In genomic region chr9:131125038-131125287, GRCh38 we compare ENCODE assay signal across 8 cellular contexts. TPM values are rescaled to one million over a fixed set of nuclear protein-coding genes. Genes with fewer than 3 reads are reported as not detected.
DNase-seq lines count a peak whose midpoint lies in the region.

No MANE protein-coding gene starts in this region.

- no peaks in the 10 kb centered on the region for H3K27me3 ChIP-seq in stomach smooth muscle (ENCODE audit: control insufficient read depth in 1 of 2, insufficient read depth in 2 of 2, low read length in 2 of 2)

- H3K4me1 Mint-ChIP-seq in activated T-helper 1 cell treated with anti-CD3 and anti-CD28 coated beads, Interleukin-12 subunit alpha, Interleukin-12 subunit beta, Interleukin-2, Interleukin-4 antibody, amounts not matched to agents 30 ng/mL and 10 ng/mL and 1 ng/mL, durations not matched to agents 14 hours and 24 hours and 36 hours (ENCODE audit: low read depth): peaks cover 30% of the 10 kb centered on the region

- no peaks in the 10 kb centered on the region for H3K9me3 Mint-ChIP-seq in activated T-helper 1 cell treated with anti-CD3 and anti-CD28 coated beads, Interleukin-12 subunit alpha, Interleukin-12 subunit beta, Interleukin-2, Interleukin-4 antibody, amounts not matched to agents 30 ng/mL and 10 ng/mL and 1 ng/mL, durations not matched to agents 14 hours and 24 hours and 36 hours

- peaks cover 21 to 24% of the 10 kb centered on the region in 2 donors for H3K36me3 ChIP-seq in stomach smooth muscle (ENCODE audit: control insufficient read depth in 2 of 2, insufficient read depth in 2 of 2, low read length in 2 of 2)

- peak overlapping the region; percentile 87 for H3K27ac ChIP-seq in stomach smooth muscle (ENCODE audit: low read length)

- H3K4me3 ChIP-seq in iPS-11a (ENCODE audit: low read depth, low read length) (peak overlapping the region; percentile 88), stomach smooth muscle (ENCODE audit: low read length in 2 of 2) (peak overlapping the region; percentile 76 to 100)

- H3K9me3 ChIP-seq in stomach smooth muscle (ENCODE audit: control insufficient read depth in 2 of 2, low read length in 2 of 2): no peaks in the 10 kb centered on the region

- H3K27me3 Mint-ChIP-seq in activated T-helper 1 cell treated with anti-CD3 and anti-CD28 coated beads, Interleukin-12 subunit alpha, Interleukin-12 subunit beta, Interleukin-2, Interleukin-4 antibody, amounts not matched to agents 30 ng/mL and 10 ng/mL and 1 ng/mL, durations not matched to agents 14 hours and 24 hours and 36 hours (ENCODE audit: insufficient read depth): no peaks in the 10 kb centered on the region

- intact Hi-C loops in activated T-helper 1 cell treated with anti-CD3 and anti-CD28 coated beads, Interleukin-12 subunit alpha, Interleukin-12 subunit beta, Interleukin-2, Interleukin-4 antibody, amounts not matched to agents 30 ng/mL and 10 ng/mL and 1 ng/mL, durations not matched to agents 14 hours and 24 hours and 36 hours (cut with micrococcal nuclease): loop anchor here (1.0 to 10.0 kb wide), 13 partner anchors 67 to 1280 kb away; partner anchors contain the start of genes FUBP3, MED27, POMT1 and RAPGEF1

- peak overlapping the region; percentile 91 for H3K4me3 Mint-ChIP-seq in activated T-helper 1 cell treated with anti-CD3 and anti-CD28 coated beads, Interleukin-12 subunit alpha, Interleukin-12 subunit beta, Interleukin-2, Interleukin-4 antibody, amounts not matched to agents 30 ng/mL and 10 ng/mL and 1 ng/mL, durations not matched to agents 14 hours and 24 hours and 36 hours

- peaks cover 17% of the 10 kb centered on the region for H3K4me1 ChIP-seq in stomach smooth muscle (ENCODE audit: control insufficient read depth, insufficient read depth, low read length)

- peak overlapping the region; percentile 87 to 99 for H3K9ac ChIP-seq in stomach smooth muscle (ENCODE audit: low read length in 2 of 2)

- DNase-seq in NCI-H146 (lab: John Stamatoyannopoulos, UW) (peak; percentile 36), NCI-H146 treated with DMSO at 0.1 percent for 48 hours (lab: John Stamatoyannopoulos, UW; ENCODE audit: unreplicated experiment) (no peak), COR-L47 (lab: John Stamatoyannopoulos, UW) (no peak)
- no peak for DNase-seq in activated T-helper 1 cell treated with anti-CD3 and anti-CD28 coated beads, Interleukin-12 subunit alpha, Interleukin-12 subunit beta, Interleukin-2, Interleukin-4 antibody, amounts not matched to agents 30 ng/mL and 10 ng/mL and 1 ng/mL, durations not matched to agents 14 hours and 24 hours and 36 hours (ENCODE audit: low spot score)
- no peak for DNase-seq in stimulated activated CD4-positive, alpha-beta T cell treated with anti-CD3 and anti-CD28 coated beads, Interleukin-4, amount 100 ng/mL, for 4 hours
- DNase-seq in stimulated activated CD4-positive, alpha-beta T cell treated with anti-CD3 and anti-CD28 coated beads, Interleukin-4, amount 100 ng/mL, for 1 hour: no peak

- peak overlapping the region; percentile 91 for H3K27ac Mint-ChIP-seq in activated T-helper 1 cell treated with anti-CD3 and anti-CD28 coated beads, Interleukin-12 subunit alpha, Interleukin-12 subunit beta, Interleukin-2, Interleukin-4 antibody, amounts not matched to agents 30 ng/mL and 10 ng/mL and 1 ng/mL, durations not matched to agents 14 hours and 24 hours and 36 hours

- peaks cover 22% of the 10 kb centered on the region for H3K36me3 Mint-ChIP-seq in activated T-helper 1 cell treated with anti-CD3 and anti-CD28 coated beads, Interleukin-12 subunit alpha, Interleukin-12 subunit beta, Interleukin-2, Interleukin-4 antibody, amounts not matched to agents 30 ng/mL and 10 ng/mL and 1 ng/mL, durations not matched to agents 14 hours and 24 hours and 36 hours (ENCODE audit: low read depth)

RNA-seq across cellular contexts. Expression of gene NUP214, which starts 0.4 kb away (rescaled TPM):
- total RNA-seq in activated T-helper 1 cell treated with anti-CD3 and anti-CD28 coated beads, Interleukin-12 subunit alpha, Interleukin-12 subunit beta, Interleukin-2, Interleukin-4 antibody, amounts not matched to agents 30 ng/mL and 10 ng/mL and 1 ng/mL, durations not matched to agents 14 hours and 24 hours and 36 hours: 77.7 and 80.7 TPM in 2 replicates

RNA-seq across cellular contexts. Expression of gene AIF1L, which starts 28.6 kb away (rescaled TPM):
- total RNA-seq in activated T-helper 1 cell treated with anti-CD3 and anti-CD28 coated beads, Interleukin-12 subunit alpha, Interleukin-12 subunit beta, Interleukin-2, Interleukin-4 antibody, amounts not matched to agents 30 ng/mL and 10 ng/mL and 1 ng/mL, durations not matched to agents 14 hours and 24 hours and 36 hours: 0.34 and 0.51 TPM in 2 replicates
